12 cellular contexts compared by ENCODE assay signal in the genomic region with DNA sequence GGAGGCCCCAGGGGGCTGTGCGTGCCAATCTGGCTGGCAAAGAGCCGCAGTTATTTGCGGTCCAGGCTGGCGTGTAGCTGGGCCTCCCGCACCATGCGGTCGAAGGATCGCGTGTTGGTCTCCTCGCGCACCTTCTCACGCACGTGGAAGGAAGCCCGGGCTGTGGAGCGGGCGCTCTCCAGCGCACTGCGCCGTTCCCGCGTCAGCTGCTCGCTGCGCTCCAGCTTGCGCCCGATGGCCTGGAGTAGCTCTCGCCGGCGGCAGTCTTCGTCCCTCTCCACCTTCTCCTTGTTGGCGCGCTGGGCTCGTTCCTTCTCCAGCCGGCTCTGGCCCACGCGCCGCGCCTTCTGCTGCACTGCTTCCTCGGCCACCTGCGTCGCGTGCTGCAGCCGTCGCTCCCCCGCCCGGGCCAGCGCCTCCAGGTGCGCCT. TPM values are rescaled to one million over a fixed set of nuclear protein-coding genes. Genes with fewer than 3 reads are reported as not detected.
DNase-seq lines count a peak whose midpoint lies in the region; ATAC-seq and TF ChIP-seq lines count a peak whose summit lies in the region.
"Had no signal": no experiment of that assay in that cellular context is flagged by ENCODE, and none has a peak within 500 bp of the region (broad histone marks: within the 10 kb centered on the region; RNA-seq: fewer than 3 reads in every experiment).

No MANE protein-coding gene starts in this region.

- TF ChIP-seq CTCF in IMR-90 (conservative IDR thresholded peaks at IDR 0.05; ENCODE audit: low read depth, low read length) (no peak), left ventricle myocardium inferior (IDR thresholded peaks at IDR 0.05; ENCODE audit: borderline replicate concordance) (no peak), sigmoid colon (IDR thresholded peaks at IDR 0.05) (no peak)

- H2BK5ac ChIP-seq in IMR-90 (ENCODE audit: low read depth, low read length, poor library complexity, severe bottlenecking) = no peak overlapping the region

- H3K9ac ChIP-seq in IMR-90 (ENCODE audit: low read depth, low read length) = no peak overlapping the region

- TF ChIP-seq RAD21 in IMR-90 (IDR thresholded peaks at IDR 0.05; ENCODE audit: low read length) = no peak

- H3K4ac ChIP-seq in IMR-90 (ENCODE audit: low read depth, low read length) = no peak overlapping the region

- BruUV-seq in IMR-90 (replicated peaks; lab: Mats Ljungman, UMichigan) = no TSS peak

- no peak overlapping the region for H2BK15ac ChIP-seq in IMR-90 (ENCODE audit: low read depth, low read length)

- H3K36me3 ChIP-seq in IMR-90 (ENCODE audit: control insufficient read depth, insufficient read depth, low read length) (no peaks in the 10 kb centered on the region), left ventricle myocardium inferior (no peaks in the 10 kb centered on the region), sigmoid colon (no peaks in the 10 kb centered on the region)
- H3K36me3 ChIP-seq: thyroid gland had no signal

- no peak overlapping the region for H3K27ac ChIP-seq in IMR-90 (ENCODE audit: insufficient read depth, low read length)
- no peak overlapping the region for H3K27ac ChIP-seq in left ventricle myocardium inferior (replicated peaks)
- H3K27ac ChIP-seq in sigmoid colon = no peak overlapping the region
- H3K27ac ChIP-seq: thyroid gland had no signal

- H3K4me2 ChIP-seq in IMR-90 (ENCODE audit: low read depth, low read length) = peak overlapping the region; percentile 59; the same call in 1 of the 2 replicates

- DNase-seq in AG20443 (ENCODE audit: low spot score) (peak; percentile 33), IMR-90 (no peak), left ventricle myocardium inferior (no peak), sigmoid colon (no peak), cerebellar cortex (ENCODE audit: low spot score) (no peak), posterior vena cava (ENCODE audit: low spot score) (no peak), NCI-H2196 treated with DMSO at 0.1 percent for 48 hours (lab: John Stamatoyannopoulos, UW; ENCODE audit: unreplicated experiment) (no peak)
- DNase-seq: foreskin melanocyte, NCI-H1436 had no signal

- H4K20me1 ChIP-seq in IMR-90 (ENCODE audit: insufficient read depth, low read length) = no peaks in the 10 kb centered on the region

- H3K9me3 ChIP-seq in IMR-90 (ENCODE audit: control insufficient read depth, insufficient read depth, low read length) = peaks cover 1% of the 10 kb centered on the region; the same call in 1 of the 2 replicates
- no peaks in the 10 kb centered on the region for H3K9me3 ChIP-seq in left ventricle myocardium inferior (replicated peaks)
- no peaks in the 10 kb centered on the region for H3K9me3 ChIP-seq in sigmoid colon
- H3K9me3 ChIP-seq: thyroid gland had no signal

- H2AK9ac ChIP-seq in IMR-90 (replicated peaks; ENCODE audit: low read depth, low read length, poor library complexity) = no peak overlapping the region

- H3K4me3 ChIP-seq in IMR-90 (ENCODE audit: insufficient read depth, low read depth, low read length) (peak overlapping the region; percentile 10; the same call in 1 of the 2 replicates), left ventricle myocardium inferior (peak overlapping the region; percentile 66), sigmoid colon (peak overlapping the region in 3 of 4 donors; percentile 35 to 48 (median 46))

- no peaks in the 10 kb centered on the region for H3K79me1 ChIP-seq in IMR-90 (ENCODE audit: low read depth in 1 of 2, low read length in 2 of 2)

- 13% methylated on average over 39 of the region's 47 CpGs; no CpG with 5 or more reads in 1 of the 2 experiments for WGBS in IMR-90 (ENCODE audit: extremely low coverage in 2 of 2, insufficient read length in 1 of 2), 2 experiments
- 21 to 24% methylated on average over 47 of the region's 47 CpGs for WGBS in sigmoid colon, 2 donors

- TF ChIP-seq POLR2A in IMR-90 (IDR thresholded peaks at IDR 0.05; ENCODE audit: low read depth, low read length) (no peak), sigmoid colon (IDR thresholded peaks at IDR 0.05) (no peak)

- H2AK5ac ChIP-seq in IMR-90 (ENCODE audit: low read depth, low read length) = no peak overlapping the region

- no peaks in the 10 kb centered on the region for H3K9me1 ChIP-seq in IMR-90 (ENCODE audit: insufficient read depth, low read length)

- H2AFZ ChIP-seq in IMR-90 (replicated peaks; ENCODE audit: low read length, poor library complexity) = peak overlapping the region; percentile 67

- in situ Hi-C loops in IMR-90 (cut with MboI; ENCODE audit: low sequenced_read_pairs) = no loop called here

- no peak overlapping the region for H3K18ac ChIP-seq in IMR-90 (ENCODE audit: low read depth, low read length)

- H3K14ac ChIP-seq in IMR-90 (replicated peaks; ENCODE audit: low read depth, low read length) = no peak overlapping the region

- ATAC-seq in IMR-90 (ENCODE audit: low read depth) (no peak), GM19324 (IDR thresholded peaks at IDR 0.05; ENCODE audit: low FRiP score, unreplicated experiment) (no peak)

- intact Hi-C loops in IMR-90 (cut with micrococcal nuclease) (no loop called here), left ventricle myocardium inferior (cut with micrococcal nuclease) (no loop called here), sigmoid colon (cut with DNase I) (loop anchor here (5.0 kb wide), 1 partner anchor 329 kb away; no protein-coding TSS in a partner anchor), posterior vena cava (cut with DNase I) (loop anchor here (5.0 to 10.0 kb wide), 2 partner anchors 34 to 327 kb away; no protein-coding TSS in a partner anchor)

- no peak for TF ChIP-seq EP300 in sigmoid colon (IDR thresholded peaks at IDR 0.05)

- H4K5ac ChIP-seq in IMR-90 (ENCODE audit: low read depth, low read length) = no peak overlapping the region

- POLR2A ChIA-PET in IMR-90 (lab: Charles Lee; ENCODE audit: unreplicated experiment) = no interaction called here

- H4K91ac ChIP-seq in IMR-90 (ENCODE audit: insufficient read depth, low read depth, low read length) = no peak overlapping the region

- H3K56ac ChIP-seq in IMR-90 (ENCODE audit: extremely low read depth, insufficient read depth, low read length) = no peak overlapping the region

- CTCF ChIA-PET in IMR-90 (lab: Yijun Ruan, JAX) = interaction anchor here (0.8 to 1.5 kb wide), 3 partner anchors 9 to 13 kb away, joined by 3 to 4 read pairs (median 4); no protein-coding TSS in a partner anchor

- dilution Hi-C loops in IMR-90 (cut with HindIII; ENCODE audit: low sequenced_read_pairs, unreplicated experiment) = no loop called here

- H3K4me1 ChIP-seq in IMR-90 (ENCODE audit: control insufficient read depth, insufficient read depth, low read length) (peaks cover 3% of the 10 kb centered on the region; the same call in 1 of the 2 replicates), left ventricle myocardium inferior (peaks cover 36% of the 10 kb centered on the region), sigmoid colon (peaks cover 0 to 38% (median 36%) of the 10 kb centered on the region in 4 donors)

- no peak overlapping the region for H3K23ac ChIP-seq in IMR-90 (ENCODE audit: low read depth, low read length)

- no peak overlapping the region for H2BK20ac ChIP-seq in IMR-90 (ENCODE audit: low read depth, low read length)

- H3K27me3 ChIP-seq in IMR-90 (ENCODE audit: control insufficient read depth, insufficient read depth, low read length) = peaks cover 83% of the 10 kb centered on the region
- peaks cover 100% of the 10 kb centered on the region for H3K27me3 ChIP-seq in left ventricle myocardium inferior (ENCODE audit: low read depth)
- peaks cover 37 to 99% (median 76%) of the 10 kb centered on the region in 3 donors for H3K27me3 ChIP-seq in sigmoid colon

- H4K8ac ChIP-seq in IMR-90 (ENCODE audit: low read depth in 2 of 2, low read length in 2 of 2) = no peak overlapping the region

- no peak overlapping the region for H2BK120ac ChIP-seq in IMR-90 (ENCODE audit: low read depth, low read length)

TF ChIP-seq in IMR-90, 13 proteins besides CTCF, POLR2A, EP300 and RAD21:
- no peak for TF ChIP-seq BHLHE40 (IDR thresholded peaks at IDR 0.05; ENCODE audit: low read depth, low read length)
- TF ChIP-seq NFE2L2 (IDR thresholded peaks at IDR 0.05; ENCODE audit: low read depth, low read length) = no peak
- TF ChIP-seq SMC3 (IDR thresholded peaks at IDR 0.05; ENCODE audit: low read depth, low read length) = no peak
- no peak for TF ChIP-seq MAFK (IDR thresholded peaks at IDR 0.05; ENCODE audit: low read depth, low read length)
- no peak for TF ChIP-seq CEBPB (IDR thresholded peaks at IDR 0.05; ENCODE audit: low read depth, low read length)
- no peak for TF ChIP-seq FOS (IDR thresholded peaks at IDR 0.05; ENCODE audit: low read depth, low read length)
- TF ChIP-seq USF2 (IDR thresholded peaks at IDR 0.05; ENCODE audit: low read depth, low read length) = no peak
- no peak for TF ChIP-seq MAZ (IDR thresholded peaks at IDR 0.05; ENCODE audit: borderline replicate concordance, low read depth, low read length)
- TF ChIP-seq RFX5 (IDR thresholded peaks at IDR 0.05; ENCODE audit: low read depth, low read length) = no peak
- no peak for TF ChIP-seq RCOR1 (IDR thresholded peaks at IDR 0.05; ENCODE audit: insufficient replicate concordance, low read length)

RNA-seq across cellular contexts. Expression of gene CCDC177, which starts 3.2 kb away (rescaled TPM):
- total RNA-seq in IMR-90 (2012; rRNA removed) = not detected in 2 replicates
- not detected in 2 replicates for polyA plus RNA-seq in IMR-90 (2012; rRNA removed)
- not detected in 2 replicates for polyA plus RNA-seq in IMR-90 (2012; cell fraction: cytosol; rRNA removed)
- not detected in 2 replicates for polyA plus RNA-seq in IMR-90 (2012; cell fraction: nucleus; rRNA removed; ENCODE audit: low replicate concordance)
- not detected for total RNA-seq in left ventricle myocardium inferior
- not detected for total RNA-seq in sigmoid colon
- not detected for polyA plus RNA-seq in sigmoid colon
- not detected for total RNA-seq in posterior vena cava
- total RNA-seq: mononuclear cell, thyroid gland had no signal

RNA-seq across cellular contexts. Expression of gene SUSD6, which starts 39.9 kb away (rescaled TPM):
- total RNA-seq in IMR-90 (2012; rRNA removed) (2.3 and 2.5 TPM in 2 replicates), left ventricle myocardium inferior (23.9 TPM), sigmoid colon (10 to 100 TPM; 13.5 to 62.0 (median 18.6) TPM), posterior vena cava (10 to 100 TPM; 35.1 to 43.8 TPM)
- polyA plus RNA-seq in IMR-90 (2012; rRNA removed) (10.1 and 10.4 TPM in 2 replicates), sigmoid colon (10 to 100 TPM in 2 of 3 donors, 1 to 10 TPM in 1; 5.4 to 36.7 (median 10.4) TPM)
- 5.9 and 7.7 TPM in 2 replicates for polyA plus RNA-seq in IMR-90 (2012; cell fraction: cytosol; rRNA removed)
- 21.8 and 29.0 TPM in 2 replicates for polyA plus RNA-seq in IMR-90 (2012; cell fraction: nucleus; rRNA removed; ENCODE audit: low replicate concordance)

Comparison
In these comparisons a context has a peak if more than half of its experiments do, and no peak if none do; other contexts are left out.
1. H3K4me3 ChIP-seq: peak in every context shown above with its lines; median percentile 66 in left ventricle myocardium inferior; 46 in sigmoid colon; 10 in IMR-90.
2. intact Hi-C loops: an anchor here in sigmoid colon (5.0 kb wide) and posterior vena cava (5.0 to 10.0 kb wide); none called in IMR-90 and left ventricle myocardium inferior.